8 cellular contexts compared by ENCODE assay signal in genomic region chr5:40796487-40796889, GRCh38. TPM values are rescaled to one million over a fixed set of nuclear protein-coding genes. Genes with fewer than 3 reads are reported as not detected.
A peak's percentile ranks its signal among the peaks of the same experiment; 100 is the strongest.
DNase-seq lines count a peak whose midpoint lies in the region; ATAC-seq and TF ChIP-seq lines count a peak whose summit lies in the region.

No MANE protein-coding gene starts in this region.

- H3K4me1 ChIP-seq in breast epithelium, result peaks cover 0 to 5% of the 10 kb centered on the region in 2 donors
- peaks cover 28% of the 10 kb centered on the region for H3K4me1 ChIP-seq in mucosa of stomach (ENCODE audit: control insufficient read depth, insufficient read depth, low read length)

- H3K9ac ChIP-seq in mucosa of stomach (ENCODE audit: low read length), result peak overlapping the region; percentile 82

- DNase-seq in AG09309 (ENCODE audit: low read depth) (no peak), KBM-7 (peak; percentile 21), breast epithelium (ENCODE audit: low spot score in 2 of 2) (no peak), posterior vena cava (ENCODE audit: low spot score) (no peak)
- DNase-seq in stimulated activated CD4-positive, alpha-beta T cell treated with anti-CD3 and anti-CD28 coated beads, Interleukin-2, amount 100 ng/mL, for 48 hours, result no peak

- intact Hi-C loops in breast epithelium (cut with DNase I; ENCODE audit: low total_unique reads), result no loop called here
- intact Hi-C loops in posterior vena cava (cut with DNase I), result no loop called here

- H3K9me3 ChIP-seq in breast epithelium (no peaks in the 10 kb centered on the region), mucosa of stomach (ENCODE audit: control insufficient read depth, low read length) (no peaks in the 10 kb centered on the region)

- TF ChIP-seq POLR2A in breast epithelium (IDR thresholded peaks at IDR 0.05), result no peak

- ATAC-seq in GM21619 (IDR thresholded peaks at IDR 0.05; ENCODE audit: unreplicated experiment), result no peak
- ATAC-seq in HG03025 (IDR thresholded peaks at IDR 0.05; ENCODE audit: low FRiP score, unreplicated experiment), result no peak

- peak overlapping the region; percentile 77 to 90 for H3K27ac ChIP-seq in breast epithelium

- TF ChIP-seq CTCF in AG09309 (IDR thresholded peaks at IDR 0.05; ENCODE audit: control insufficient read depth, insufficient read depth, low read depth, low read length, missing control alignments) (no peak), breast epithelium (IDR thresholded peaks at IDR 0.05) (no peak)

- H3K27me3 ChIP-seq in breast epithelium, result no peaks in the 10 kb centered on the region
- H3K27me3 ChIP-seq in mucosa of stomach (ENCODE audit: control insufficient read depth, insufficient read depth, low read length), result no peaks in the 10 kb centered on the region

- no peaks in the 10 kb centered on the region for H3K36me3 ChIP-seq in breast epithelium
- H3K36me3 ChIP-seq in mucosa of stomach (ENCODE audit: control insufficient read depth, insufficient read depth, low read length), result no peaks in the 10 kb centered on the region

- in situ Hi-C loops in KBM-7 (cut with MboI; ENCODE audit: low pct_unique_long_range_greater_than_20kb, low sequenced_read_pairs), result no loop called here

- H3K4me3 ChIP-seq in AG09309 (ENCODE audit: control insufficient read depth, low read depth, low read length) (peak overlapping the region; percentile 95; the same call in 1 of the 2 replicates), breast epithelium (peak overlapping the region; percentile 92 to 97 (median 97)), mucosa of stomach (ENCODE audit: low read length) (peak overlapping the region; percentile 82)

RNA-seq across cellular contexts. Expression of gene PRKAA1, which starts 1.7 kb away (rescaled TPM):
- 100 to 1,000 TPM; 100 to 134 (median 112) TPM for total RNA-seq in breast epithelium
- 100 to 1,000 TPM in 1 of 2 donors, 10 to 100 TPM in 1; 98.8 to 102 TPM for total RNA-seq in posterior vena cava

RNA-seq across cellular contexts. Expression of gene RPL37, which starts 38.5 kb away (rescaled TPM):
- total RNA-seq in breast epithelium (100 to 1,000 TPM; 165 to 341 (median 206) TPM), posterior vena cava (100 to 1,000 TPM; 738 to 822 TPM)

RNA-seq across cellular contexts. Expression of gene TTC33, which starts 40.7 kb away (rescaled TPM):
- total RNA-seq in breast epithelium, result 10 to 100 TPM; 17.6 to 28.1 (median 18.4) TPM
- total RNA-seq in posterior vena cava, result 10 to 100 TPM; 13.3 to 18.2 TPM

RNA-seq across cellular contexts. Expression of gene CARD6, which starts 44.7 kb away (rescaled TPM):
- 10 to 100 TPM; 16.1 to 25.8 (median 16.7) TPM for total RNA-seq in breast epithelium
- total RNA-seq in posterior vena cava, result 10 to 100 TPM; 12.8 to 14.9 TPM
